ENCODE assay signal across 8 cellular contexts in the genomic region with DNA sequence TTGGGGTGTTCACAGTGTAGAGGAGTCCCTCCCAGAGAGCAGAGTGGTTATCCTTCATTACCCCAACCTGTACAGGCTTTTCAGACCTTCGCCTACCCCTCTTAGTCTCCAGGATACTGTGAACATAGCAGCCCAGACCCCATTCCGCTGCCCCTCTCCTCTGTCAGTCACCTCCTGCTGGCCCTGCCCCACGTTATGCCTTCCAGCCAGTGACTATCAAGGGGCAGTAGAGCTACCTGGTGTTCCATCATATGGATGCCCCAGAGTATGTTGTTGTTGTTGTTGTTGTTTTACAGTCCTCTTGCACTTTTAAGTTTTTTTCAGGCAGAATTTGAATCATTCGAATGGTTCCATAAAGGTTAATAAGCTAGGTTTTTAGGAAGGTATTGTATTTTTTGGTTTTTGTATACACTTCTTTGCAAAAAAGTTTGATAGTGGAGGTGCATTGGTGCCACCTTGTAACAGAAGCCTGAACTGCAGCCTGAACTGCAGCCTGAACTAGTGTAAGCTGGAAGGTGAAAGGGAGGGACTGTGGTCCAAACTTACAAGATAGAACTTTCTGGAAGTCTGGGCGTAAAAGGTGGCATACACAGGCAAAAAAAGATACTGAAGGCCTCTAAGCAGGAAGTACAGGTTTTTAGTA.
A peak's percentile ranks its signal among the peaks of the same experiment; 100 is the strongest.
DNase-seq lines count a peak whose midpoint lies in the region; ATAC-seq and TF ChIP-seq lines count a peak whose summit lies in the region.

No MANE protein-coding gene starts in this region.

- H3K4me3 ChIP-seq in heart left ventricle (no peak overlapping the region), Loucy (ENCODE audit: low read length, poor library complexity, severe bottlenecking) (no peak overlapping the region), cardiac fibroblast (replicated peaks in 1 of 2; ENCODE audit: low read depth in 2 of 2, low read length in 2 of 2) (no peak overlapping the region), osteoblast (ENCODE audit: insufficient read depth, low read length) (no peak overlapping the region)

- no peaks in the 10 kb centered on the region for H3K27me3 ChIP-seq in heart left ventricle
- H3K27me3 ChIP-seq in Loucy (ENCODE audit: insufficient read depth, low read length, poor library complexity, severe bottlenecking), result no peaks in the 10 kb centered on the region
- peaks cover 3% of the 10 kb centered on the region for H3K27me3 ChIP-seq in osteoblast (ENCODE audit: insufficient read depth, low read length)

- no peak for DNase-seq in heart left ventricle
- DNase-seq in left ventricle myocardium superior, result no peak
- DNase-seq in cardiac fibroblast (ENCODE audit: low read depth in 2 of 2), result peak; percentile 50 to 57
- no peak for DNase-seq in osteoblast (ENCODE audit: insufficient read length, low spot score, missing footprints)
- DNase-seq in GF-D8 (lab: John Stamatoyannopoulos, UW), result no peak

- no peaks in the 10 kb centered on the region for H3K79me2 ChIP-seq in Loucy (ENCODE audit: insufficient read depth, low read length)
- no peaks in the 10 kb centered on the region for H3K79me2 ChIP-seq in osteoblast (ENCODE audit: insufficient read depth, low read length)

- 52 to 81% (median 66%) methylated on average over 5 of the region's 5 CpGs for WGBS in heart left ventricle, 4 donors

- H3F3A ChIP-seq in Loucy (ENCODE audit: low read depth), result no peaks in the 10 kb centered on the region

- H4K20me1 ChIP-seq in Loucy (ENCODE audit: insufficient read depth, low read length, poor library complexity, severe bottlenecking) (no peaks in the 10 kb centered on the region), osteoblast (ENCODE audit: insufficient read depth, low read length) (no peaks in the 10 kb centered on the region)

- H3K9me2 ChIP-seq in Loucy (replicated peaks; ENCODE audit: low read depth, low read length), result no peaks in the 10 kb centered on the region

- H3K9ac ChIP-seq in Loucy (ENCODE audit: low read depth, low read length, poor library complexity, severe bottlenecking), result no peak overlapping the region

- intact Hi-C loops in heart left ventricle (cut with DNase I), result loop anchor here in 1 of 10 donors (10.0 kb wide), 1 partner anchor 111 kb away; a partner anchor contains a TSS
- intact Hi-C loops in left ventricle myocardium superior (cut with micrococcal nuclease), result no loop called here

- H3K4me1 ChIP-seq in heart left ventricle, result no peaks in the 10 kb centered on the region
- H3K4me1 ChIP-seq in Loucy (ENCODE audit: insufficient read depth, low read length, poor library complexity, severe bottlenecking), result peaks cover 10% of the 10 kb centered on the region
- no peaks in the 10 kb centered on the region for H3K4me1 ChIP-seq in osteoblast (ENCODE audit: insufficient read depth, low read length)

- ATAC-seq in heart left ventricle, result no peak
- ATAC-seq in left ventricle myocardium superior, result no peak
- ATAC-seq in GM21528 (IDR thresholded peaks at IDR 0.05; ENCODE audit: low FRiP score, unreplicated experiment), result no peak
- ATAC-seq in HG02981 (IDR thresholded peaks at IDR 0.05; ENCODE audit: unreplicated experiment), result no peak

- H3K27ac ChIP-seq in heart left ventricle (no peak overlapping the region), osteoblast (ENCODE audit: low read depth, low read length) (no peak overlapping the region)

- H3K4me2 ChIP-seq in Loucy (ENCODE audit: low read depth, low read length, poor library complexity, severe bottlenecking) (no peak overlapping the region), osteoblast (ENCODE audit: insufficient read depth, low read length) (no peak overlapping the region)

- H2AFZ ChIP-seq in Loucy (ENCODE audit: low read length) (no peak overlapping the region), osteoblast (ENCODE audit: low read length) (no peak overlapping the region)

- H3K36me3 ChIP-seq in heart left ventricle (peaks cover 0 to 5% (median 0%) of the 10 kb centered on the region in 9 donors), Loucy (ENCODE audit: insufficient read depth, low read length) (no peaks in the 10 kb centered on the region), osteoblast (ENCODE audit: insufficient read depth, low read length) (no peaks in the 10 kb centered on the region)

- TF ChIP-seq CTCF in heart left ventricle (IDR thresholded peaks at IDR 0.05), result peak; percentile 16 to 53 (median 36)
- TF ChIP-seq CTCF in Loucy (conservative IDR thresholded peaks at IDR 0.05; ENCODE audit: low read length), result peak; percentile 61
- TF ChIP-seq CTCF in cardiac fibroblast (IDR thresholded peaks at IDR 0.05; ENCODE audit: low read depth, low read length), result peak; percentile 58
- TF ChIP-seq CTCF in osteoblast (IDR thresholded peaks at IDR 0.05; ENCODE audit: extremely low read depth, low read depth, low read length), result peak; percentile 65

- no peaks in the 10 kb centered on the region for H3K9me3 ChIP-seq in heart left ventricle
- no peaks in the 10 kb centered on the region for H3K9me3 ChIP-seq in Loucy (ENCODE audit: insufficient read depth, low read depth, low read length)
- H3K9me3 ChIP-seq in osteoblast (ENCODE audit: low read depth, low read length), result no peaks in the 10 kb centered on the region

- no peak for TF ChIP-seq POLR2A in heart left ventricle (IDR thresholded peaks at IDR 0.05)

Comparison
In these comparisons a context has a peak if more than half of its experiments do, and no peak if none do; other contexts are left out.
1. DNase-seq: peak in cardiac fibroblast (2 of 2); none in heart left ventricle (0 of 5), left ventricle myocardium superior (single experiment), osteoblast (single experiment) and GF-D8 (single experiment).
2. Peak in every context shown above with its lines, with median percentiles within 50 percentile points of each other: CTCF ChIP-seq.